ENCODE assay signal across 24 cellular contexts in genomic region chr4:81445196-81445595, GRCh38.
"Had no signal": no experiment of that assay in that cellular context is flagged by ENCODE, and none has a peak within 500 bp of the region (broad histone marks: within the 10 kb centered on the region; RNA-seq: fewer than 3 reads in every experiment).

No MANE protein-coding gene starts in this region.

- H3K4me3 ChIP-seq: dorsolateral prefrontal cortex, lung, neural progenitor cell, psoas muscle, right lobe of liver, spleen, testis, tibial artery had no signal

- H3K27ac ChIP-seq: neural progenitor cell, psoas muscle, right lobe of liver, spleen, testis, tibial artery had no signal

- H2AFZ ChIP-seq: neural progenitor cell had no signal

- H3K9me3 ChIP-seq: psoas muscle, right lobe of liver, spleen, testis, tibial artery had no signal

- H3K4me2 ChIP-seq: neural progenitor cell had no signal

- DNase-seq: cerebellar nuclear complex; dorsolateral prefrontal cortex; effector CD4-positive, alpha-beta T cell; hypothalamus; immature natural killer cell; islet precursor cell; kidney glomerular epithelial cell; midbrain; naive thymus-derived CD4-positive, alpha-beta T cell; posterior cingulate gyrus; psoas muscle; retina; right lobe of liver; spleen; stimulated activated CD4-positive, alpha-beta T cell treated with anti-CD3 and anti-CD28 coated beads, Interleukin-4, amount 100 ng/mL, for 4 hours; stimulated activated naive CD8-positive, alpha-beta T cell treated with anti-CD3 and anti-CD28 coated beads, Interleukin-15, Interleukin-2, amounts not matched to agents 100 U/mL and 50 U/mL, for 24 hours; substantia nigra; testis; tibial artery had no signal

- H3K9ac ChIP-seq: neural progenitor cell had no signal

- H3K27me3 ChIP-seq: dorsolateral prefrontal cortex, neural progenitor cell, right lobe of liver, spleen, testis, tibial artery had no signal

- FAIRE-seq: colon, frontal cortex had no signal

- H3K4me1 ChIP-seq: psoas muscle, testis, tibial artery had no signal

- ATAC-seq: naive thymus-derived CD4-positive, alpha-beta T cell; psoas muscle; right lobe of liver; stimulated activated memory B cell treated with anti-CD40 and anti-IgM and Interleukin-4, amounts not matched to agents 10 μg/mL and 1 μg/mL and 100 μg/mL, for 72 hours; stimulated activated naive CD8-positive, alpha-beta T cell treated with anti-CD3 and anti-CD28 coated beads, Interleukin-15, Interleukin-2, amounts not matched to agents 100 U/mL and 50 U/mL, for 24 hours had no signal
